Comparison of ENCODE assay signal across 15 cellular contexts in the genomic region with DNA sequence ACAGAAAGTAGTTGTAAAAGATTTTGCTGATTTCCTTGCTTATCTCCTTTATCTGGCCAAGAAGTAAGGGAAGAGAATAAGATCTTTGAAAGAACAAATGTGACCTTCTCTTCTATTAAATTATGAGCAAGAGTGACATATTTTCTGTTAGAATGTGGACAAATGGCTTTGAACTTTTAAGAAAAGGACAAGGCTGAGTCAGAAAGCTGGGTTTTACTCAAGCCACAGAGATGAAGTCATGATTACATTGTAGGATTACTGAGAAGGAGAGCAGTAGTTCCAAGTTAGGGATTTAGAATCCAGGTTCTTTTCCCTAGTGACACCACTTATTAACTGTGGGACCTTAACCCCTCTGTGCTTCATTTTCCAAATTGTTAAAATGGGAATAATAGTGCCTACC. TPM values are rescaled to one million over a fixed set of nuclear protein-coding genes. Genes with fewer than 3 reads are reported as not detected.
DNase-seq lines count a peak whose midpoint lies in the region; ATAC-seq lines count a peak whose summit lies in the region.
"Had no signal": no experiment of that assay in that cellular context is flagged by ENCODE, and none has a peak within 500 bp of the region (broad histone marks: within the 10 kb centered on the region; RNA-seq: fewer than 3 reads in every experiment).

No MANE protein-coding gene starts in this region.

- H3K36me3 ChIP-seq in GM23248 (ENCODE audit: low read depth), result peaks cover 55% of the 10 kb centered on the region

- no peak overlapping the region for H3K4me3 ChIP-seq in GM23248
- H3K4me3 ChIP-seq: lower lobe of right lung had no signal

- H4K20me1 ChIP-seq in GM23248 (ENCODE audit: insufficient read depth), result peaks cover 12% of the 10 kb centered on the region

- no peaks in the 10 kb centered on the region for H3K9me2 ChIP-seq in GM23248 (ENCODE audit: insufficient read depth)

- peaks cover 19 to 28% (median 21%) of the 10 kb centered on the region in 4 donors for H3K4me1 Mint-ChIP-seq in naive thymus-derived CD8-positive, alpha-beta T cell

- no peaks in the 10 kb centered on the region for H3K27me3 ChIP-seq in GM23248 (replicated peaks; ENCODE audit: insufficient read depth)

- DNase-seq in A172 (ENCODE audit: low spot score) (peak; percentile 73), GM23248 (peak; percentile 89), amniotic epithelial cell (ENCODE audit: low read depth) (peak; percentile 83), foreskin melanocyte (peak; percentile 20), cardiac septum (ENCODE audit: low spot score) (no peak), HuH-7 (ENCODE audit: low spot score) (no peak)
- no peak for DNase-seq in naive thymus-derived CD8-positive, alpha-beta T cell
- no peak for DNase-seq in stimulated activated CD4-positive, alpha-beta T cell treated with anti-CD3 and anti-CD28 coated beads, Interleukin-4, amount 100 ng/mL, for 24 hours
- DNase-seq: AML-193; DND-41; effector CD8-positive, alpha-beta T cell; hippocampal formation; lower lobe of right lung; NCI-H1694 treated with DMSO at 0.1 percent for 48 hours had no signal

- H2AFZ ChIP-seq in GM23248, result no peak overlapping the region

- peak overlapping the region; percentile 54 for H3K27ac ChIP-seq in GM23248
- H3K27ac ChIP-seq: lower lobe of right lung had no signal

- no peaks in the 10 kb centered on the region for H3K9me3 Mint-ChIP-seq in naive thymus-derived CD8-positive, alpha-beta T cell
- H3K9me3 Mint-ChIP-seq: IgD-negative memory B cell had no signal

- H3K4me3 Mint-ChIP-seq in naive thymus-derived CD8-positive, alpha-beta T cell, result no peak overlapping the region
- H3K4me3 Mint-ChIP-seq: IgD-negative memory B cell had no signal

- POLR2A ChIA-PET in naive thymus-derived CD8-positive, alpha-beta T cell (lab: Charles Lee), result interaction anchor here (1.2 kb wide), 1 partner anchor 13 kb away, joined by 4 read pairs; the partner anchor contains the start of gene CCDC90B

- H3F3A ChIP-seq in GM23248 (ENCODE audit: insufficient read depth), result peaks cover 45% of the 10 kb centered on the region

- in situ Hi-C loops in GM23248 (cut with MboI), result no loop called here

- no peak for ATAC-seq in naive thymus-derived CD8-positive, alpha-beta T cell
- ATAC-seq: lower lobe of right lung had no signal

- peaks cover 15% of the 10 kb centered on the region for H3K4me1 ChIP-seq in GM23248 (ENCODE audit: insufficient read depth)
- H3K4me1 ChIP-seq: lower lobe of right lung had no signal

- H3K27me3 Mint-ChIP-seq in naive thymus-derived CD8-positive, alpha-beta T cell, result no peaks in the 10 kb centered on the region
- H3K27me3 Mint-ChIP-seq: IgD-negative memory B cell had no signal

- intact Hi-C loops in cardiac septum (cut with DNase I), result no loop called here

- H3K9ac ChIP-seq in GM23248, result no peak overlapping the region

- H3K79me2 ChIP-seq in GM23248 (ENCODE audit: insufficient read depth), result peaks cover 45% of the 10 kb centered on the region

- H3K9me3 ChIP-seq in GM23248 (ENCODE audit: low read depth), result no peaks in the 10 kb centered on the region
- H3K9me3 ChIP-seq: lower lobe of right lung had no signal

- peak overlapping the region; percentile 59 for H3K4me2 ChIP-seq in GM23248 (ENCODE audit: unreplicated experiment)

- peaks cover 14 to 87% (median 41%) of the 10 kb centered on the region in 3 donors for H3K36me3 Mint-ChIP-seq in naive thymus-derived CD8-positive, alpha-beta T cell

- no peak overlapping the region for H3K27ac Mint-ChIP-seq in naive thymus-derived CD8-positive, alpha-beta T cell
- H3K27ac Mint-ChIP-seq: IgD-negative memory B cell had no signal

RNA-seq across cellular contexts. Expression of gene CCDC90B, which starts 13.5 kb away (rescaled TPM):
- 88.9 and 94.5 TPM in 2 replicates for total RNA-seq in A172 (2014; rRNA removed; shearing (Covaris generic))
- 49.9 and 53.1 TPM in 2 replicates for total RNA-seq in GM23248 (2014; rRNA removed; shearing (Covaris generic))
- polyA plus RNA-seq in GM23248 (2016; fragmentation: Nextera tagmentation; extraction: Ambion mirVana), result 97.8 and 113 TPM in 2 replicates
- total RNA-seq in cardiac septum, result 29.5 TPM
- total RNA-seq in naive thymus-derived CD8-positive, alpha-beta T cell, result 10 to 100 TPM; 31.9 to 35.9 TPM
- polyA plus RNA-seq in naive thymus-derived CD8-positive, alpha-beta T cell, result 10 to 100 TPM; 48.5 to 54.7 (median 52.1) TPM

Comparison
In these comparisons a context has a peak if more than half of its experiments do, and no peak if none do; other contexts are left out.
1. DNase-seq: peak in A172 (single experiment), GM23248 (single experiment), amniotic epithelial cell (single experiment) and foreskin melanocyte (single experiment); none in cardiac septum (single experiment), naive thymus-derived CD8-positive, alpha-beta T cell (0 of 10), HuH-7 (single experiment) and stimulated activated CD4-positive, alpha-beta T cell treated with anti-CD3 and anti-CD28 coated beads, Interleukin-4, amount 100 ng/mL, for 24 hours (single experiment).